In genomic region chr22:44362249-44363040, GRCh38 we compare ENCODE assay signal across 2 cellular contexts.
TF ChIP-seq lines count a peak whose summit lies in the region.

No MANE protein-coding gene starts in this region.

TF ChIP-seq in SK-N-SH, 30 proteins besides CTCF, POLR2A, EP300 and RAD21 (continued from another document):
- TF ChIP-seq USF1 (IDR thresholded peaks at IDR 0.05; ENCODE audit: borderline replicate concordance, low read depth) (no peak), TEAD4 (IDR thresholded peaks at IDR 0.05; ENCODE audit: borderline replicate concordance, insufficient read depth) (no peak), SIN3A (IDR thresholded peaks at IDR 0.05; ENCODE audit: borderline replicate concordance, low read depth, low read length) (no peak), RCOR1 (IDR thresholded peaks at IDR 0.05; ENCODE audit: low read length) (no peak), TCF12 (IDR thresholded peaks at IDR 0.05) (no peak), FOXJ3 (CRISPR knock-in tag; IDR thresholded peaks at IDR 0.05) (no peak), IRF3 (IDR thresholded peaks at IDR 0.05; ENCODE audit: low read depth, low read length) (no peak)
- TF ChIP-seq, protein P1, sequence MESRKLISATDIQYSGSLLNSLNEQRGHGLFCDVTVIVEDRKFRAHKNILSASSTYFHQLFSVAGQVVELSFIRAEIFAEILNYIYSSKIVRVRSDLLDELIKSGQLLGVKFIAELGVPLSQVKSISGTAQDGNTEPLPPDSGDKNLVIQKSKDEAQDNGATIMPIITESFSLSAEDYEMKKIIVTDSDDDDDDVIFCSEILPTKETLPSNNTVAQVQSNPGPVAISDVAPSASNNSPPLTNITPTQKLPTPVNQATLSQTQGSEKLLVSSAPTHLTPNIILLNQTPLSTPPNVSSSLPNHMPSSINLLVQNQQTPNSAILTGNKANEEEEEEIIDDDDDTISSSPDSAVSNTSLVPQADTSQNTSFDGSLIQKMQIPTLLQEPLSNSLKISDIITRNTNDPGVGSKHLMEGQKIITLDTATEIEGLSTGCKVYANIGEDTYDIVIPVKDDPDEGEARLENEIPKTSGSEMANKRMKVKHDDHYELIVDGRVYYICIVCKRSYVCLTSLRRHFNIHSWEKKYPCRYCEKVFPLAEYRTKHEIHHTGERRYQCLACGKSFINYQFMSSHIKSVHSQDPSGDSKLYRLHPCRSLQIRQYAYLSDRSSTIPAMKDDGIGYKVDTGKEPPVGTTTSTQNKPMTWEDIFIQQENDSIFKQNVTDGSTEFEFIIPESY (IDR thresholded peaks at IDR 0.05; ENCODE audit: borderline replicate concordance, low read depth): no peak
- TF ChIP-seq, protein P2, sequence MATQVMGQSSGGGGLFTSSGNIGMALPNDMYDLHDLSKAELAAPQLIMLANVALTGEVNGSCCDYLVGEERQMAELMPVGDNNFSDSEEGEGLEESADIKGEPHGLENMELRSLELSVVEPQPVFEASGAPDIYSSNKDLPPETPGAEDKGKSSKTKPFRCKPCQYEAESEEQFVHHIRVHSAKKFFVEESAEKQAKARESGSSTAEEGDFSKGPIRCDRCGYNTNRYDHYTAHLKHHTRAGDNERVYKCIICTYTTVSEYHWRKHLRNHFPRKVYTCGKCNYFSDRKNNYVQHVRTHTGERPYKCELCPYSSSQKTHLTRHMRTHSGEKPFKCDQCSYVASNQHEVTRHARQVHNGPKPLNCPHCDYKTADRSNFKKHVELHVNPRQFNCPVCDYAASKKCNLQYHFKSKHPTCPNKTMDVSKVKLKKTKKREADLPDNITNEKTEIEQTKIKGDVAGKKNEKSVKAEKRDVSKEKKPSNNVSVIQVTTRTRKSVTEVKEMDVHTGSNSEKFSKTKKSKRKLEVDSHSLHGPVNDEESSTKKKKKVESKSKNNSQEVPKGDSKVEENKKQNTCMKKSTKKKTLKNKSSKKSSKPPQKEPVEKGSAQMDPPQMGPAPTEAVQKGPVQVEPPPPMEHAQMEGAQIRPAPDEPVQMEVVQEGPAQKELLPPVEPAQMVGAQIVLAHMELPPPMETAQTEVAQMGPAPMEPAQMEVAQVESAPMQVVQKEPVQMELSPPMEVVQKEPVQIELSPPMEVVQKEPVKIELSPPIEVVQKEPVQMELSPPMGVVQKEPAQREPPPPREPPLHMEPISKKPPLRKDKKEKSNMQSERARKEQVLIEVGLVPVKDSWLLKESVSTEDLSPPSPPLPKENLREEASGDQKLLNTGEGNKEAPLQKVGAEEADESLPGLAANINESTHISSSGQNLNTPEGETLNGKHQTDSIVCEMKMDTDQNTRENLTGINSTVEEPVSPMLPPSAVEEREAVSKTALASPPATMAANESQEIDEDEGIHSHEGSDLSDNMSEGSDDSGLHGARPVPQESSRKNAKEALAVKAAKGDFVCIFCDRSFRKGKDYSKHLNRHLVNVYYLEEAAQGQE (IDR thresholded peaks at IDR 0.05; ENCODE audit: low read depth, low read length): no peak
TF ChIP-seq in SK-N-SH: peak in this region for 0.

TF ChIP-seq in SK-N-SH treated with all-trans-retinoic acid at 6 μM for 48 hours, 23 proteins besides CTCF, POLR2A, EP300 and RAD21:
- TF ChIP-seq, protein P3, sequence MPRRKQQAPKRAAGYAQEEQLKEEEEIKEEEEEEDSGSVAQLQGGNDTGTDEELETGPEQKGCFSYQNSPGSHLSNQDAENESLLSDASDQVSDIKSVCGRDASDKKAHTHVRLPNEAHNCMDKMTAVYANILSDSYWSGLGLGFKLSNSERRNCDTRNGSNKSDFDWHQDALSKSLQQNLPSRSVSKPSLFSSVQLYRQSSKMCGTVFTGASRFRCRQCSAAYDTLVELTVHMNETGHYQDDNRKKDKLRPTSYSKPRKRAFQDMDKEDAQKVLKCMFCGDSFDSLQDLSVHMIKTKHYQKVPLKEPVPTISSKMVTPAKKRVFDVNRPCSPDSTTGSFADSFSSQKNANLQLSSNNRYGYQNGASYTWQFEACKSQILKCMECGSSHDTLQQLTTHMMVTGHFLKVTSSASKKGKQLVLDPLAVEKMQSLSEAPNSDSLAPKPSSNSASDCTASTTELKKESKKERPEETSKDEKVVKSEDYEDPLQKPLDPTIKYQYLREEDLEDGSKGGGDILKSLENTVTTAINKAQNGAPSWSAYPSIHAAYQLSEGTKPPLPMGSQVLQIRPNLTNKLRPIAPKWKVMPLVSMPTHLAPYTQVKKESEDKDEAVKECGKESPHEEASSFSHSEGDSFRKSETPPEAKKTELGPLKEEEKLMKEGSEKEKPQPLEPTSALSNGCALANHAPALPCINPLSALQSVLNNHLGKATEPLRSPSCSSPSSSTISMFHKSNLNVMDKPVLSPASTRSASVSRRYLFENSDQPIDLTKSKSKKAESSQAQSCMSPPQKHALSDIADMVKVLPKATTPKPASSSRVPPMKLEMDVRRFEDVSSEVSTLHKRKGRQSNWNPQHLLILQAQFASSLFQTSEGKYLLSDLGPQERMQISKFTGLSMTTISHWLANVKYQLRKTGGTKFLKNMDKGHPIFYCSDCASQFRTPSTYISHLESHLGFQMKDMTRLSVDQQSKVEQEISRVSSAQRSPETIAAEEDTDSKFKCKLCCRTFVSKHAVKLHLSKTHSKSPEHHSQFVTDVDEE (CRISPR knock-in tag; IDR thresholded peaks at IDR 0.05): no peak
- TF ChIP-seq ZNF565 (CRISPR knock-in tag; conservative IDR thresholded peaks at IDR 0.05; ENCODE audit: low read depth) (no peak), SNAI2 (CRISPR knock-in tag; IDR thresholded peaks at IDR 0.05) (no peak), OSR1 (CRISPR knock-in tag; IDR thresholded peaks at IDR 0.05) (no peak), CSDC2 (CRISPR knock-in tag; IDR thresholded peaks at IDR 0.05) (no peak), ZC3H10 (CRISPR knock-in tag; IDR thresholded peaks at IDR 0.05) (no peak), CREB5 (CRISPR knock-in tag; IDR thresholded peaks at IDR 0.05; ENCODE audit: low read depth) (no peak), ZFP30 (CRISPR knock-in tag; IDR thresholded peaks at IDR 0.05) (no peak), GLIS3 (CRISPR knock-in tag; IDR thresholded peaks at IDR 0.05) (no peak), ZNF70 (CRISPR knock-in tag; IDR thresholded peaks at IDR 0.05) (no peak), ZNF8 (CRISPR knock-in tag; IDR thresholded peaks at IDR 0.05) (no peak), RARB (CRISPR knock-in tag; IDR thresholded peaks at IDR 0.05) (no peak), CSRNP3 (CRISPR knock-in tag; IDR thresholded peaks at IDR 0.05) (no peak), BACH2 (CRISPR knock-in tag; IDR thresholded peaks at IDR 0.05; ENCODE audit: borderline replicate concordance) (no peak), ZFP3 (CRISPR knock-in tag; IDR thresholded peaks at IDR 0.05) (no peak), ARNTL (CRISPR knock-in tag; IDR thresholded peaks at IDR 0.05; ENCODE audit: borderline replicate concordance, low read depth) (no peak), TCF4 (CRISPR knock-in tag; IDR thresholded peaks at IDR 0.05; ENCODE audit: borderline replicate concordance) (no peak), TOX (CRISPR knock-in tag; IDR thresholded peaks at IDR 0.05; ENCODE audit: borderline replicate concordance) (no peak)
- TF ChIP-seq, protein P4, sequence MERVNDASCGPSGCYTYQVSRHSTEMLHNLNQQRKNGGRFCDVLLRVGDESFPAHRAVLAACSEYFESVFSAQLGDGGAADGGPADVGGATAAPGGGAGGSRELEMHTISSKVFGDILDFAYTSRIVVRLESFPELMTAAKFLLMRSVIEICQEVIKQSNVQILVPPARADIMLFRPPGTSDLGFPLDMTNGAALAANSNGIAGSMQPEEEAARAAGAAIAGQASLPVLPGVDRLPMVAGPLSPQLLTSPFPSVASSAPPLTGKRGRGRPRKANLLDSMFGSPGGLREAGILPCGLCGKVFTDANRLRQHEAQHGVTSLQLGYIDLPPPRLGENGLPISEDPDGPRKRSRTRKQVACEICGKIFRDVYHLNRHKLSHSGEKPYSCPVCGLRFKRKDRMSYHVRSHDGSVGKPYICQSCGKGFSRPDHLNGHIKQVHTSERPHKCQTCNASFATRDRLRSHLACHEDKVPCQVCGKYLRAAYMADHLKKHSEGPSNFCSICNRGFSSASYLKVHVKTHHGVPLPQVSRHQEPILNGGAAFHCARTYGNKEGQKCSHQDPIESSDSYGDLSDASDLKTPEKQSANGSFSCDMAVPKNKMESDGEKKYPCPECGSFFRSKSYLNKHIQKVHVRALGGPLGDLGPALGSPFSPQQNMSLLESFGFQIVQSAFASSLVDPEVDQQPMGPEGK (CRISPR knock-in tag; IDR thresholded peaks at IDR 0.05; ENCODE audit: borderline replicate concordance): no peak
- TF ChIP-seq, protein P5, sequence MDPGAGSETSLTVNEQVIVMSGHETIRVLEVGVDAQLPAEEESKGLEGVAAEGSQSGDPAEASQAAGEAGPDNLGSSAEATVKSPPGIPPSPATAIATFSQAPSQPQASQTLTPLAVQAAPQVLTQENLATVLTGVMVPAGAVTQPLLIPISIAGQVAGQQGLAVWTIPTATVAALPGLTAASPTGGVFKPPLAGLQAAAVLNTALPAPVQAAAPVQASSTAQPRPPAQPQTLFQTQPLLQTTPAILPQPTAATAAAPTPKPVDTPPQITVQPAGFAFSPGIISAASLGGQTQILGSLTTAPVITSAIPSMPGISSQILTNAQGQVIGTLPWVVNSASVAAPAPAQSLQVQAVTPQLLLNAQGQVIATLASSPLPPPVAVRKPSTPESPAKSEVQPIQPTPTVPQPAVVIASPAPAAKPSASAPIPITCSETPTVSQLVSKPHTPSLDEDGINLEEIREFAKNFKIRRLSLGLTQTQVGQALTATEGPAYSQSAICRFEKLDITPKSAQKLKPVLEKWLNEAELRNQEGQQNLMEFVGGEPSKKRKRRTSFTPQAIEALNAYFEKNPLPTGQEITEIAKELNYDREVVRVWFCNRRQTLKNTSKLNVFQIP (CRISPR knock-in tag; IDR thresholded peaks at IDR 0.05; ENCODE audit: borderline replicate concordance, low read depth): no peak
